Comparison of ENCODE assay signal across 17 cellular contexts in the genomic region with DNA sequence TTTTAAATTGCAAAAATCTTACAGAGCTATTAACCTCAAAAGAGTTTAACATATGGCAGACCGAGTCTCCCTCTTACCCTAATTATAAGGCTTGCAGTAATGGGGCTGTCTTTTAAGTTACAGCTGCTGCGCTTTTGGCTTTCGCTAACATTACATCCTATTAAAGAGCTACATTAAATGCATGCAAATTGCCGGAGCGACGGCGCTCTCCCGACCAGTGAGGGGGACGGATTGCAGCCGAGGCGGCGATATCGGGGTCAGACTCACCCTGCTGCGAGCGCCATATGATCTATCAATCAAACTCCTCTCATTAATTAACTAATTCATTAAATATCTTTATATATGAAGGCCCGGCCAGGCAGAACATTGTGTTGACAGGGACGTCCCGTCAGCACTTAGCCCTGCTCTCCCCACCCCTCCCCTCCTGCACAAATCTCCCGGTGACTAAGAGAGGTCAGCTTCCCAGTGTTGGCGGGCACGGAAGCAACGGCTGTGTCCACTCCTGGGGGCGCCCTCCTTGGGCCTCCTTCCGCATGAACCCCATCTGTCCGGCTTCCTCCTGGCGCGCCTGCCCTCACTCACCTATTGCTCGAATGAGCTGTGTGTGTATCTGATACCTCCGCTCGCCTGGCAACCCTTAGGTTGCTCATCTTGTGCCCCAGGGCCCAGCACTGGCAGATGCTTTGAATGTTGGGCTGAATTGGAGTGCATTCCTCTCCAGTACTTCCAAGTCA.
A peak's percentile ranks its signal among the peaks of the same experiment; 100 is the strongest.
DNase-seq lines count a peak whose midpoint lies in the region; ATAC-seq, FAIRE-seq and TF ChIP-seq lines count a peak whose summit lies in the region.
"Had no signal": no experiment of that assay in that cellular context is flagged by ENCODE, and none has a peak within 500 bp of the region (broad histone marks: within the 10 kb centered on the region; RNA-seq: fewer than 3 reads in every experiment).

No MANE protein-coding gene starts in this region.

- ATAC-seq in Right ventricle myocardium superior (ENCODE audit: poor library complexity) (peak; percentile 34), Right ventricle myocardium inferior (no peak)
- ATAC-seq: A549 had no signal

- H3K36me3 ChIP-seq in keratinocyte (ENCODE audit: control insufficient read depth in 2 of 2, extremely low read depth in 1 of 2, insufficient read depth in 2 of 2, low read length in 2 of 2), result no peaks in the 10 kb centered on the region

- no peaks in the 10 kb centered on the region for H3K9me3 ChIP-seq in keratinocyte (ENCODE audit: control insufficient read depth, low read depth, low read length)
- H3K9me3 ChIP-seq: A549 had no signal

- H3K4me2 ChIP-seq in keratinocyte (ENCODE audit: control insufficient read depth, extremely low read depth, insufficient read depth, low read depth, low read length), result peak overlapping the region; percentile 82
- H3K4me2 ChIP-seq: A549 had no signal

- no peak for TF ChIP-seq CTCF in keratinocyte (optimal IDR thresholded peaks at IDR 0.05 in 1 of 3, IDR thresholded peaks at IDR 0.05 in 1 of 3, conservative IDR thresholded peaks at IDR 0.05 in 1 of 3; ENCODE audit: extremely low read depth in 1 of 3, insufficient read depth in 2 of 3, low read length in 3 of 3)
- no peak for TF ChIP-seq CTCF in type B pancreatic cell (conservative IDR thresholded peaks at IDR 0.05)

- no peaks in the 10 kb centered on the region for H4K20me1 ChIP-seq in keratinocyte (ENCODE audit: control insufficient read depth, extremely low read depth, insufficient read depth, low read length)

- H3K27ac Mint-ChIP-seq in type B pancreatic cell, result no peak overlapping the region
- H3K27ac Mint-ChIP-seq: activated B cell treated with CpG ODN at 0.5 μM for 24 hours had no signal

- dilution Hi-C loops in keratinocyte (cut with MboI; ENCODE audit: extremely low pct_ligation_motif_present, low sequenced_read_pairs), result no loop called here

- H3K4me3 ChIP-seq in keratinocyte (ENCODE audit: control insufficient read depth in 2 of 3, extremely low read depth in 1 of 3, insufficient read depth in 2 of 3, low read depth in 1 of 3, low read length in 3 of 3), result peak overlapping the region in 2 of 3 experiments; percentile 35 to 54
- H3K4me3 ChIP-seq: A549, GM23248 had no signal

- H3K4me3 Mint-ChIP-seq in type B pancreatic cell, result peak overlapping the region; percentile 85
- H3K4me3 Mint-ChIP-seq: activated B cell treated with CpG ODN at 0.5 μM for 24 hours had no signal

- intact Hi-C loops in Right ventricle myocardium superior (cut with DNase I), result no loop called here
- intact Hi-C loops in Right ventricle myocardium inferior (cut with DNase I), result no loop called here

- H3K9me3 Mint-ChIP-seq in type B pancreatic cell, result peaks cover 6% of the 10 kb centered on the region
- H3K9me3 Mint-ChIP-seq: activated B cell treated with CpG ODN at 0.5 μM for 24 hours had no signal

- peak; percentile 20 for FAIRE-seq in keratinocyte (lab: Jason Lieb, UNC)
- FAIRE-seq: A549 had no signal

- DNase-seq in Right ventricle myocardium superior, result no peak
- no peak for DNase-seq in Right ventricle myocardium inferior (ENCODE audit: missing footprints)
- DNase-seq in cerebellar cortex (ENCODE audit: low spot score), result peak; percentile 42
- no peak for DNase-seq in keratinocyte (ENCODE audit: low read depth, low spot score)
- DNase-seq in type B pancreatic cell (ENCODE audit: extremely low spot score, unreplicated experiment), result no peak
- DNase-seq in HK-2 (ENCODE audit: unreplicated experiment), result no peak
- DNase-seq in NCI-H226, result no peak
- no peak for DNase-seq in germinal center (ENCODE audit: low spot score)
- DNase-seq: activated B cell treated with CpG ODN at 0.5 μM for 24 hours; activated gamma-delta T cell; GM23248; NCI-H1048; occipital lobe; RPMI8226; stimulated activated CD4-positive, alpha-beta T cell treated with anti-CD3 and anti-CD28 coated beads, Interleukin-4, amount 100 ng/mL, for 4 hours had no signal

- H3K27me3 ChIP-seq in keratinocyte (ENCODE audit: control insufficient read depth, extremely low read depth, insufficient read depth, low read length), result no peaks in the 10 kb centered on the region

- peaks cover 7% of the 10 kb centered on the region for H3K4me1 ChIP-seq in keratinocyte (ENCODE audit: control insufficient read depth, extremely low read depth, insufficient read depth, low read length)
- H3K4me1 ChIP-seq: A549 had no signal

- H3K9ac ChIP-seq in keratinocyte (ENCODE audit: control insufficient read depth, extremely low read depth, insufficient read depth, low read length), result peak overlapping the region; percentile 28
- H3K9ac ChIP-seq: GM23248 had no signal

- peak overlapping the region; percentile 76 for H2AFZ ChIP-seq in keratinocyte (ENCODE audit: control insufficient read depth, low read length)
- H2AFZ ChIP-seq: GM23248 had no signal

- H3K27ac ChIP-seq in keratinocyte (ENCODE audit: control insufficient read depth, insufficient read depth, low read length), result no peak overlapping the region
- H3K27ac ChIP-seq: A549, coronary artery, GM23248 had no signal

- H3K4me1 Mint-ChIP-seq in type B pancreatic cell (ENCODE audit: unreplicated experiment), result peaks cover 17% of the 10 kb centered on the region
- H3K4me1 Mint-ChIP-seq: activated B cell treated with CpG ODN at 0.5 μM for 24 hours had no signal

- H3K9me1 ChIP-seq in keratinocyte (ENCODE audit: control insufficient read depth, extremely low read depth, insufficient read depth, low read length), result no peaks in the 10 kb centered on the region

- no peaks in the 10 kb centered on the region for H3K79me2 ChIP-seq in keratinocyte (ENCODE audit: control insufficient read depth, insufficient read depth, low read length)

- H3K36me3 Mint-ChIP-seq in type B pancreatic cell, result no peaks in the 10 kb centered on the region

- H3K27me3 Mint-ChIP-seq in type B pancreatic cell, result peaks cover 68% of the 10 kb centered on the region
